In genomic region chr16:78925071-78925714, GRCh38 we compare ENCODE assay signal across 8 cellular contexts.
DNase-seq lines count a peak whose midpoint lies in the region; ATAC-seq lines count a peak whose summit lies in the region.

No MANE protein-coding gene starts in this region.

- CTCF ChIA-PET in activated CD4-positive, alpha-beta memory T cell treated with anti-CD3 and anti-CD28 coated beads, Interleukin-2, amount 10 ng/mL, durations not matched to agents 7 days and 5 days (lab: Charles Lee): interaction anchor here (0.9 to 1.2 kb wide), 4 partner anchors 9 to 1126 kb away, joined by 3 to 4 read pairs (median 3); no protein-coding TSS in a partner anchor

- DNase-seq in Caki2 (ENCODE audit: low read depth): peak; percentile 3
- peak; percentile 29 for DNase-seq in activated CD4-positive, alpha-beta memory T cell treated with anti-CD3 and anti-CD28 coated beads, Interleukin-2, amount 10 ng/mL, durations not matched to agents 7 days and 5 days
- DNase-seq in iPS DF 6.9 (ENCODE audit: low read depth, low spot score): peak; percentile 18
- peak; percentile 13 to 21 for DNase-seq in stimulated activated CD8-positive, alpha-beta memory T cell treated with anti-CD3 and anti-CD28 coated beads, Interleukin-15, amount 100 ng/mL, for 48 hours (ENCODE audit: low read depth in 2 of 2)
- no peak for DNase-seq in NCI-H1092 (lab: John Stamatoyannopoulos, UW)
- no peak for DNase-seq in NCI-H345 treated with DMSO at 0.1 percent for 48 hours (lab: John Stamatoyannopoulos, UW; ENCODE audit: unreplicated experiment)
- DNase-seq in GDM1 (lab: John Stamatoyannopoulos, UW): no peak

- H3K4me1 Mint-ChIP-seq in activated CD4-positive, alpha-beta memory T cell treated with anti-CD3 and anti-CD28 coated beads, Interleukin-2, amount 10 ng/mL, durations not matched to agents 7 days and 5 days: peaks cover 11% of the 10 kb centered on the region

- peaks cover 30% of the 10 kb centered on the region for H3K9me3 Mint-ChIP-seq in activated CD4-positive, alpha-beta memory T cell treated with anti-CD3 and anti-CD28 coated beads, Interleukin-2, amount 10 ng/mL, durations not matched to agents 7 days and 5 days

- H3K4me3 ChIP-seq in iPS DF 6.9 (ENCODE audit: low read length): no peak overlapping the region

- no peak overlapping the region for H3K27ac Mint-ChIP-seq in activated CD4-positive, alpha-beta memory T cell treated with anti-CD3 and anti-CD28 coated beads, Interleukin-2, amount 10 ng/mL, durations not matched to agents 7 days and 5 days

- H3K27me3 Mint-ChIP-seq in activated CD4-positive, alpha-beta memory T cell treated with anti-CD3 and anti-CD28 coated beads, Interleukin-2, amount 10 ng/mL, durations not matched to agents 7 days and 5 days: no peaks in the 10 kb centered on the region

- no peak overlapping the region for H3K4me3 Mint-ChIP-seq in activated CD4-positive, alpha-beta memory T cell treated with anti-CD3 and anti-CD28 coated beads, Interleukin-2, amount 10 ng/mL, durations not matched to agents 7 days and 5 days

- no peak overlapping the region for H3K27ac ChIP-seq in iPS DF 6.9 (ENCODE audit: low read length)

- H3K4me1 ChIP-seq in iPS DF 6.9 (ENCODE audit: control insufficient read depth, insufficient read depth, low read length): no peaks in the 10 kb centered on the region

- POLR2A ChIA-PET in activated CD4-positive, alpha-beta memory T cell treated with anti-CD3 and anti-CD28 coated beads, Interleukin-2, amount 10 ng/mL, durations not matched to agents 7 days and 5 days (lab: Charles Lee): no interaction called here

- no CpG with 5 or more reads among the region's 8 CpGs for WGBS in iPS DF 6.9 (ENCODE audit: insufficient coverage, insufficient read length)

- no peaks in the 10 kb centered on the region; the same call in 1 of the 2 replicates for H3K9me3 ChIP-seq in iPS DF 6.9 (ENCODE audit: control insufficient read depth, insufficient read depth, low read length)

- H3K36me3 ChIP-seq in iPS DF 6.9 (ENCODE audit: control insufficient read depth, insufficient read depth, low read length): no peaks in the 10 kb centered on the region

- peaks cover 26% of the 10 kb centered on the region for H3K36me3 Mint-ChIP-seq in activated CD4-positive, alpha-beta memory T cell treated with anti-CD3 and anti-CD28 coated beads, Interleukin-2, amount 10 ng/mL, durations not matched to agents 7 days and 5 days (ENCODE audit: low read depth)

- peak; percentile 53 for ATAC-seq in HG02798 (IDR thresholded peaks at IDR 0.05; ENCODE audit: poor library complexity, unreplicated experiment)

- in situ Hi-C loops in Caki2 (cut with HindIII; ENCODE audit: low pct_unique_long_range_greater_than_20kb, low sequenced_read_pairs): no loop called here

- no peaks in the 10 kb centered on the region for H3K27me3 ChIP-seq in iPS DF 6.9 (ENCODE audit: control insufficient read depth, insufficient read depth, low read length)

Comparison
In these comparisons a context has a peak if more than half of its experiments do, and no peak if none do; other contexts are left out.
1. DNase-seq: peak in Caki2 (single experiment), activated CD4-positive, alpha-beta memory T cell treated with anti-CD3 and anti-CD28 coated beads, Interleukin-2, amount 10 ng/mL, durations not matched to agents 7 days and 5 days (single experiment), iPS DF 6.9 (single experiment) and stimulated activated CD8-positive, alpha-beta memory T cell treated with anti-CD3 and anti-CD28 coated beads, Interleukin-15, amount 100 ng/mL, for 48 hours (2 of 2); none in NCI-H1092 (single experiment), NCI-H345 treated with DMSO at 0.1 percent for 48 hours (single experiment) and GDM1 (single experiment).